Comparison of ENCODE assay signal across 18 cellular contexts in genomic region chr5:98424681-98425454, GRCh38.
DNase-seq lines count a peak whose midpoint lies in the region; ATAC-seq and TF ChIP-seq lines count a peak whose summit lies in the region.
"Had no signal": no experiment of that assay in that cellular context is flagged by ENCODE, and none has a peak within 500 bp of the region (broad histone marks: within the 10 kb centered on the region; RNA-seq: fewer than 3 reads in every experiment).

No MANE protein-coding gene starts in this region.

- no peaks in the 10 kb centered on the region for H3K36me3 ChIP-seq in SK-N-SH (replicated peaks in 1 of 2; ENCODE audit: control insufficient read depth in 1 of 2, insufficient read depth in 2 of 2, low read length in 1 of 2)
- no peaks in the 10 kb centered on the region for H3K36me3 ChIP-seq in lower lobe of right lung
- H3K36me3 ChIP-seq in body of pancreas (replicated peaks in 1 of 2; ENCODE audit: insufficient read depth in 1 of 2, low read depth in 2 of 2) = no peaks in the 10 kb centered on the region
- H3K36me3 ChIP-seq: BE2C had no signal

- CTCF ChIA-PET in SK-N-SH (lab: Yijun Ruan, JAX) = no interaction called here

- ATAC-seq in sciatic nerve (peak; percentile 94), lower lobe of right lung (no peak), body of pancreas (no peak)

- TF ChIP-seq RAD21 in SK-N-SH (IDR thresholded peaks at IDR 0.05; ENCODE audit: low read length) = no peak

- H2AFZ ChIP-seq in SK-N-SH (ENCODE audit: low read depth) = no peak overlapping the region

- H3K9ac ChIP-seq in SK-N-SH = no peak overlapping the region

- H3K9me3 Mint-ChIP-seq in activated CD4-positive, alpha-beta T cell treated with anti-CD3 and anti-CD28 coated beads, Interleukin-2, amount 10 ng/mL, durations not matched to agents 24 days and 14 days = peaks cover 3% of the 10 kb centered on the region

- no peak overlapping the region for H3K4me3 Mint-ChIP-seq in activated CD4-positive, alpha-beta T cell treated with anti-CD3 and anti-CD28 coated beads, Interleukin-2, amount 10 ng/mL, durations not matched to agents 24 days and 14 days

- TF ChIP-seq CTCF in SK-N-SH (IDR thresholded peaks at IDR 0.05) = no peak
- no peak for TF ChIP-seq CTCF in lower lobe of right lung (IDR thresholded peaks at IDR 0.05)
- TF ChIP-seq CTCF in body of pancreas (IDR thresholded peaks at IDR 0.05) = no peak

- intact Hi-C loops in sciatic nerve (cut with DNase I) = no loop called here
- intact Hi-C loops in activated CD4-positive, alpha-beta T cell treated with anti-CD3 and anti-CD28 coated beads, Interleukin-2, amount 10 ng/mL, durations not matched to agents 24 days and 14 days (cut with micrococcal nuclease) = no loop called here
- intact Hi-C loops in lower lobe of right lung (cut with DNase I) = no loop called here
- intact Hi-C loops in body of pancreas (cut with DNase I) = no loop called here

- H3K4me3 ChIP-seq in SK-N-SH (ENCODE audit: low read depth in 2 of 2, low read length in 1 of 2) (no peak overlapping the region), lower lobe of right lung (no peak overlapping the region), body of pancreas (no peak overlapping the region)

- POLR2A ChIA-PET in SK-N-SH (lab: Yijun Ruan, JAX) = no interaction called here

- DNase-seq in EL (peak; percentile 29), SK-N-SH (no peak), fibroblast of the conjunctiva (ENCODE audit: low read depth) (peak; percentile 51), sciatic nerve (ENCODE audit: low spot score) (no peak), NCI-H2029 (lab: John Stamatoyannopoulos, UW) (no peak), lower lobe of right lung (no peak), body of pancreas (no peak)
- DNase-seq in activated CD4-positive, alpha-beta T cell treated with anti-CD3 and anti-CD28 coated beads, Interleukin-2, amount 10 ng/mL, durations not matched to agents 24 days and 14 days = no peak
- DNase-seq: activated CD4-positive, alpha-beta T cell treated with anti-CD3 and anti-CD28 coated beads, Interleukin-2, amount 50 U/mL, for 4 hours; activated naive CD4-positive, alpha-beta T cell treated with anti-CD3 and anti-CD28 coated beads, Interleukin-2, amount 50 U/mL, for 16 hours; activated T-cell treated with anti-CD3 and anti-CD28 coated beads, Interleukin-2, amount 50 U/mL, for 1 hour; BE2C; GOT3; kidney; NCI-H1048; NCI-H82; stimulated activated CD4-positive, alpha-beta T cell treated with anti-CD3 and anti-CD28 coated beads, Interleukin-2, amount 100 ng/mL, for 48 hours had no signal

- no peak for TF ChIP-seq POLR2A in body of pancreas (IDR thresholded peaks at IDR 0.05)

- peaks cover 4% of the 10 kb centered on the region for H3K27me3 Mint-ChIP-seq in activated CD4-positive, alpha-beta T cell treated with anti-CD3 and anti-CD28 coated beads, Interleukin-2, amount 10 ng/mL, durations not matched to agents 24 days and 14 days

- H3K36me3 Mint-ChIP-seq in activated CD4-positive, alpha-beta T cell treated with anti-CD3 and anti-CD28 coated beads, Interleukin-2, amount 10 ng/mL, durations not matched to agents 24 days and 14 days (ENCODE audit: low read depth) = no peaks in the 10 kb centered on the region

- H3K79me2 ChIP-seq in SK-N-SH (ENCODE audit: insufficient read depth) = no peaks in the 10 kb centered on the region

- H3K4me1 Mint-ChIP-seq in activated CD4-positive, alpha-beta T cell treated with anti-CD3 and anti-CD28 coated beads, Interleukin-2, amount 10 ng/mL, durations not matched to agents 24 days and 14 days = peaks cover 6% of the 10 kb centered on the region

- H3K27ac Mint-ChIP-seq in activated CD4-positive, alpha-beta T cell treated with anti-CD3 and anti-CD28 coated beads, Interleukin-2, amount 10 ng/mL, durations not matched to agents 24 days and 14 days = no peak overlapping the region

- H3K9me2 ChIP-seq in SK-N-SH = no peaks in the 10 kb centered on the region

- H3K4me2 ChIP-seq in SK-N-SH = peak overlapping the region; percentile 24; the same call in 1 of the 2 replicates

- H3K27me3 ChIP-seq in SK-N-SH (ENCODE audit: insufficient read depth) (no peaks in the 10 kb centered on the region), lower lobe of right lung (ENCODE audit: low read depth) (no peaks in the 10 kb centered on the region), body of pancreas (no peaks in the 10 kb centered on the region)
- H3K27me3 ChIP-seq: BE2C had no signal

- H3K4me1 ChIP-seq in SK-N-SH (ENCODE audit: control insufficient read depth in 1 of 2, insufficient read depth in 2 of 2, low read depth in 1 of 2, low read length in 1 of 2) = peaks cover 0 to 12% of the 10 kb centered on the region in 2 experiments; a peak in 1 of 4 replicates
- H3K4me1 ChIP-seq in lower lobe of right lung = peaks cover 19% of the 10 kb centered on the region
- H3K4me1 ChIP-seq in body of pancreas = no peaks in the 10 kb centered on the region
- H3K4me1 ChIP-seq: BE2C had no signal

- WGBS in SK-N-SH (ENCODE audit: low lambda C conversion rate) = 48% methylated on average over 4 of the region's 4 CpGs
- WGBS in body of pancreas, 2 donors = 80 to 83% methylated on average over 4 of the region's 4 CpGs

- no peak for TF ChIP-seq EP300 in SK-N-SH (IDR thresholded peaks at IDR 0.05; ENCODE audit: borderline replicate concordance in 1 of 2, low read depth in 1 of 2, low read length in 1 of 2)

- H3K9me3 ChIP-seq in SK-N-SH = no peaks in the 10 kb centered on the region
- H3K9me3 ChIP-seq in lower lobe of right lung = no peaks in the 10 kb centered on the region
- no peaks in the 10 kb centered on the region for H3K9me3 ChIP-seq in body of pancreas
- H3K9me3 ChIP-seq: BE2C had no signal

- no peaks in the 10 kb centered on the region for H4K20me1 ChIP-seq in SK-N-SH (ENCODE audit: insufficient read depth)

- H3K27ac ChIP-seq in SK-N-SH (ENCODE audit: low read depth in 2 of 2, low read length in 1 of 2) (peak overlapping the region; percentile 39 to 50; a peak in 3 of 4 replicates), lower lobe of right lung (no peak overlapping the region), body of pancreas (no peak overlapping the region)
- H3K27ac ChIP-seq: epithelial cell of prostate had no signal

- peaks cover 6% of the 10 kb centered on the region for H3F3A ChIP-seq in SK-N-SH (replicated peaks; ENCODE audit: insufficient read depth)

TF ChIP-seq in SK-N-SH, 30 proteins besides CTCF, POLR2A, EP300 and RAD21:
- 0 out of 2 replicates have a peak, but pooled peaks have one; percentile 10 for TF ChIP-seq PBX3 (IDR thresholded peaks at IDR 0.05)
- no peak for TF ChIP-seq MXI1 (IDR thresholded peaks at IDR 0.05; ENCODE audit: low read depth, low read length)
- TF ChIP-seq TCF12 (IDR thresholded peaks at IDR 0.05) = peak; percentile 61
TF ChIP-seq in SK-N-SH: peak in this region for 2.

Comparison
In these comparisons a context has a peak if more than half of its experiments do, and no peak if none do; other contexts are left out.
1. DNase-seq: peak in EL (single experiment) and fibroblast of the conjunctiva (single experiment); none in SK-N-SH (single experiment), sciatic nerve (single experiment), activated CD4-positive, alpha-beta T cell treated with anti-CD3 and anti-CD28 coated beads, Interleukin-2, amount 10 ng/mL, durations not matched to agents 24 days and 14 days (single experiment), NCI-H2029 (single experiment), lower lobe of right lung (single experiment) and body of pancreas (0 of 4).
2. H3K27ac ChIP-seq: peak in SK-N-SH (2 of 2); none in lower lobe of right lung (single experiment) and body of pancreas (0 of 4).